ENCODE assay signal across 16 cellular contexts in the genomic region with DNA sequence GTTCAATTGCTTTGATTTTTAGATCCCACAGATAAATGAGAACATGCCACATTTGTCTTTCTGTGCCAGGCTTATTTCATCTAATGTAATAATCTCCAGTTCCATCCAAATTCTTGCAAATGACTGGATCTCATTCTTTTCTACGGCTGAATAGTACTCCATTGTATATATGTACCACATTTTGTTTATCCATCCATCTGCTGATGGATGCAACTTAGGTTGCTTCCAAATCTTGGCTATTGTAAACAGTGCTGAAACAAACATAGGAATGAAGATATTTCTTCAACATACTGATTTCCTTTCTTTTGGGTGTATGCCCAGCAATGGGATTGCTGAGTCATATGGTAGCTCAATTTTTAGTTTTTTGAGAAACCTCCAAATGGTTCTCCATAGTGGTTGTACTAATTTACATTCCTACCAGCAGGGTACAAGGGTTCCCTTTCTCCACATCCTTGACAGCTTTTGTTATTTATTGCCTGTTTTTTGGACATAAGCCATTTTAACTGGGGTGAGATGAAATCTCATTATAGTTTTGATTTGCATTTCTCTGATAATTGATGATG.
DNase-seq lines count a peak whose midpoint lies in the region; ATAC-seq and TF ChIP-seq lines count a peak whose summit lies in the region.
"Had no signal": no experiment of that assay in that cellular context is flagged by ENCODE, and none has a peak within 500 bp of the region (broad histone marks: within the 10 kb centered on the region; RNA-seq: fewer than 3 reads in every experiment).

No MANE protein-coding gene starts in this region.

- H3K79me2 ChIP-seq in mammary epithelial cell (ENCODE audit: insufficient read depth, low read length) (no peaks in the 10 kb centered on the region), fibroblast of lung (ENCODE audit: control insufficient read depth, insufficient read depth, low read length) (no peaks in the 10 kb centered on the region)

- no peak overlapping the region for H3K27ac Mint-ChIP-seq in MCF 10A (ENCODE audit: low read depth, unreplicated experiment)
- H3K27ac Mint-ChIP-seq: IgD-negative memory B cell; stimulated activated naive CD8-positive, alpha-beta T cell treated with anti-CD3 and anti-CD28 coated beads, Interleukin-15, Interleukin-2, amounts not matched to agents 100 ng/mL and 50 ng/mL, for 24 hours had no signal

- TF ChIP-seq POLR2A in GM18505 (IDR thresholded peaks at IDR 0.05; ENCODE audit: borderline replicate concordance, extremely low read depth, insufficient read depth, insufficient read length) (no peak), uterus (IDR thresholded peaks at IDR 0.05) (no peak)

- no peak overlapping the region for H3K9ac ChIP-seq in mammary epithelial cell (ENCODE audit: insufficient read depth, low read length)
- H3K9ac ChIP-seq in fibroblast of lung (ENCODE audit: insufficient read depth, low read length), result no peak overlapping the region

- H2AFZ ChIP-seq in mammary epithelial cell (ENCODE audit: low read depth, low read length), result no peak overlapping the region
- H2AFZ ChIP-seq in fibroblast of lung (ENCODE audit: low read length), result no peak overlapping the region

- no peaks in the 10 kb centered on the region for H3K36me3 Mint-ChIP-seq in MCF 10A (ENCODE audit: insufficient read depth, unreplicated experiment)
- H3K36me3 Mint-ChIP-seq: IgD-negative memory B cell had no signal

- peaks cover 7% of the 10 kb centered on the region for H3K9me3 Mint-ChIP-seq in MCF 10A (ENCODE audit: unreplicated experiment)

- H3K4me3 ChIP-seq in mammary epithelial cell (replicated peaks in 1 of 3; ENCODE audit: insufficient read depth in 1 of 3, low read depth in 2 of 3, low read length in 3 of 3) (no peak overlapping the region), fibroblast of lung (replicated peaks in 1 of 4; ENCODE audit: control extremely low read depth in 1 of 4, insufficient read depth in 1 of 4, low read depth in 3 of 4, low read length in 4 of 4) (no peak overlapping the region), uterus (no peak overlapping the region)

- ATAC-seq in GM19395 (IDR thresholded peaks at IDR 0.05; ENCODE audit: unreplicated experiment), result no peak
- ATAC-seq in GM18505 (IDR thresholded peaks at IDR 0.05; ENCODE audit: unreplicated experiment), result no peak
- no peak for ATAC-seq in GM18517 (IDR thresholded peaks at IDR 0.05; ENCODE audit: unreplicated experiment)

- peaks cover 57% of the 10 kb centered on the region for H3K27me3 Mint-ChIP-seq in MCF 10A (ENCODE audit: insufficient read depth, unreplicated experiment)
- H3K27me3 Mint-ChIP-seq: IgD-negative memory B cell; stimulated activated naive CD8-positive, alpha-beta T cell treated with anti-CD3 and anti-CD28 coated beads, Interleukin-15, Interleukin-2, amounts not matched to agents 100 ng/mL and 50 ng/mL, for 24 hours had no signal

- dilution Hi-C loops in mammary epithelial cell (cut with HindIII; ENCODE audit: low sequenced_read_pairs), result no loop called here

- H3K4me2 ChIP-seq in mammary epithelial cell (ENCODE audit: insufficient read depth, low read depth, low read length) (no peak overlapping the region), fibroblast of lung (ENCODE audit: extremely low read depth, insufficient read depth, low read length) (no peak overlapping the region)

- no peaks in the 10 kb centered on the region for H3K36me3 ChIP-seq in mammary epithelial cell (ENCODE audit: insufficient read depth, low read length)
- H3K36me3 ChIP-seq in fibroblast of lung (ENCODE audit: control insufficient read depth, insufficient read depth, low read length), result no peaks in the 10 kb centered on the region
- no peaks in the 10 kb centered on the region for H3K36me3 ChIP-seq in uterus
- H3K36me3 ChIP-seq: neutrophil had no signal

- H3K4me3 Mint-ChIP-seq in MCF 10A (ENCODE audit: unreplicated experiment), result no peak overlapping the region
- H3K4me3 Mint-ChIP-seq: IgD-negative memory B cell; stimulated activated naive CD8-positive, alpha-beta T cell treated with anti-CD3 and anti-CD28 coated beads, Interleukin-15, Interleukin-2, amounts not matched to agents 100 ng/mL and 50 ng/mL, for 24 hours had no signal

- POLR2A ChIA-PET in MCF 10A (lab: Yijun Ruan, JAX), result no interaction called here

- CTCF ChIA-PET in MCF 10A (lab: Yijun Ruan, JAX), result interaction anchor here (0.6 to 0.9 kb wide), 2 partner anchors 8 to 231 kb away, joined by 3 to 4 read pairs; no protein-coding TSS in a partner anchor
- CTCF ChIA-PET in mammary epithelial cell (lab: Charles Lee; ENCODE audit: low non-redundant PET), result no interaction called here

- H3K9me3 ChIP-seq in mammary epithelial cell (replicated peaks; ENCODE audit: insufficient read depth, low read length) (no peaks in the 10 kb centered on the region), fibroblast of lung (ENCODE audit: control insufficient read depth, insufficient read depth, low read depth, low read length) (no peaks in the 10 kb centered on the region), uterus (no peaks in the 10 kb centered on the region)
- H3K9me3 ChIP-seq: neutrophil had no signal

- intact Hi-C loops in MCF 10A (cut with micrococcal nuclease) (no loop called here), mammary epithelial cell (cut with micrococcal nuclease) (no loop called here), uterus (cut with DNase I; ENCODE audit: low total_unique reads) (no loop called here)

- DNase-seq in MCF 10A (ENCODE audit: unreplicated experiment), result peak; percentile 42
- DNase-seq in mammary epithelial cell, result no peak
- peak; percentile 9 for DNase-seq in SK-MEL-5 (ENCODE audit: low read depth, low spot score)
- DNase-seq in fibroblast of lung (ENCODE audit: low read depth in 2 of 2), result peak; percentile 23 to 61
- DNase-seq in uterus, result no peak
- DNase-seq: activated naive CD4-positive, alpha-beta T cell treated with anti-CD3 and anti-CD28 coated beads, Interleukin-2, amount 50 U/mL, for 16 hours; activated T-cell treated with anti-CD3 and anti-CD28 coated beads, Interleukin-2, amount 50 U/mL, for 1 hour; retina; RPMI8226 had no signal

- no peaks in the 10 kb centered on the region for H3K4me1 Mint-ChIP-seq in MCF 10A (ENCODE audit: insufficient read depth, unreplicated experiment)

- no peaks in the 10 kb centered on the region for H3K4me1 ChIP-seq in mammary epithelial cell (ENCODE audit: insufficient read depth, low read length)
- H3K4me1 ChIP-seq in fibroblast of lung (ENCODE audit: control insufficient read depth, extremely low read depth, insufficient read depth, low read length), result no peaks in the 10 kb centered on the region
- no peaks in the 10 kb centered on the region for H3K4me1 ChIP-seq in uterus

- H3K27me3 ChIP-seq in mammary epithelial cell (ENCODE audit: insufficient read depth, low read length) (no peaks in the 10 kb centered on the region), fibroblast of lung (ENCODE audit: control insufficient read depth, insufficient read depth, low read length) (no peaks in the 10 kb centered on the region), uterus (no peaks in the 10 kb centered on the region)
- H3K27me3 ChIP-seq: neutrophil had no signal

- H4K20me1 ChIP-seq in mammary epithelial cell (ENCODE audit: insufficient read depth, low read length) (no peaks in the 10 kb centered on the region), fibroblast of lung (ENCODE audit: control insufficient read depth, extremely low read depth, insufficient read depth, low read length) (no peaks in the 10 kb centered on the region)

- TF ChIP-seq CTCF in MCF 10A (IDR thresholded peaks at IDR 0.05; ENCODE audit: unreplicated experiment), result peak; percentile 28
- TF ChIP-seq CTCF in mammary epithelial cell (conservative IDR thresholded peaks at IDR 0.05 in 1 of 2, IDR thresholded peaks at IDR 0.05 in 1 of 2; ENCODE audit: extremely low read depth in 1 of 2, insufficient read depth in 1 of 2, low read depth in 1 of 2, low read length in 2 of 2), result no peak
- peak in 1 of 2 donors; percentile 17 for TF ChIP-seq CTCF in fibroblast of lung (conservative IDR thresholded peaks at IDR 0.05 in 1 of 2, IDR thresholded peaks at IDR 0.05 in 1 of 2; ENCODE audit: low read depth in 1 of 2, low read length in 2 of 2)
- no peak for TF ChIP-seq CTCF in uterus (IDR thresholded peaks at IDR 0.05)

- H3K27ac ChIP-seq in mammary epithelial cell (ENCODE audit: insufficient read depth, low read depth, low read length) (no peak overlapping the region), fibroblast of lung (ENCODE audit: insufficient read depth, low read length) (no peak overlapping the region), uterus (no peak overlapping the region)
- H3K27ac ChIP-seq: C4-2B, neutrophil had no signal

- BruUV-seq in MCF 10A (replicated peaks; lab: Mats Ljungman, UMichigan) (no TSS peak), mammary epithelial cell (replicated peaks; lab: Mats Ljungman, UMichigan) (no TSS peak)

- 22% methylated on average over 1 of the region's 1 CpG for WGBS in mammary epithelial cell (ENCODE audit: low coverage, missing lambda C conversion rate)

- in situ Hi-C loops in mammary epithelial cell (cut with MboI; ENCODE audit: low sequenced_read_pairs in 2 of 2), result no loop called here
- in situ Hi-C loops in SK-MEL-5 (cut with HindIII; ENCODE audit: low pct_unique_long_range_greater_than_20kb, low sequenced_read_pairs), result no loop called here

Comparison
In these comparisons a context has a peak if more than half of its experiments do, and no peak if none do; other contexts are left out.
1. DNase-seq: peak in MCF 10A (single experiment), SK-MEL-5 (single experiment) and fibroblast of lung (2 of 2); none in mammary epithelial cell (single experiment) and uterus (0 of 2).